ENCODE assay signal across 28 cellular contexts in genomic region chr1:183082650-183083049, GRCh38. TPM values are rescaled to one million over a fixed set of nuclear protein-coding genes. Genes with fewer than 3 reads are reported as not detected.
"Had no signal": no experiment of that assay in that cellular context is flagged by ENCODE, and none has a peak within 500 bp of the region (broad histone marks: within the 10 kb centered on the region; RNA-seq: fewer than 3 reads in every experiment).

No MANE protein-coding gene starts in this region.

- H3K4me3 Mint-ChIP-seq: naive thymus-derived CD8-positive, alpha-beta T cell; nephron; neural crest cell; stimulated activated naive B cell treated with anti-CD40 and anti-IgM and Interleukin-4, amounts not matched to agents 10 μg/mL and 1 μg/mL and 100 μg/mL, for 72 hours had no signal

- H3K36me3 ChIP-seq: lower lobe of right lung, pancreas, prostate gland, stomach, suprapubic skin, thoracic aorta, tibial artery, upper lobe of right lung had no signal

- H3K27me3 ChIP-seq: pancreas, stomach, suprapubic skin, tibial artery, upper lobe of right lung had no signal

- H3K4me1 ChIP-seq: prostate gland had no signal

- H3K27ac ChIP-seq: lower lobe of right lung, pancreas, prostate gland, skin epidermis, stomach, suprapubic skin, thoracic aorta, tibial artery, upper lobe of right lung had no signal

- ATAC-seq: left ventricle myocardium superior; lower lobe of right lung; naive thymus-derived CD8-positive, alpha-beta T cell; pancreas; right cardiac atrium; sciatic nerve; stimulated activated naive B cell treated with anti-CD40 and anti-IgM and Interleukin-4, amounts not matched to agents 10 μg/mL and 1 μg/mL and 100 μg/mL, for 72 hours; stimulated activated naive CD8-positive, alpha-beta T cell treated with anti-CD3 and anti-CD28 coated beads, Interleukin-15, Interleukin-2, amounts not matched to agents 100 U/mL and 50 U/mL, for 24 hours; upper lobe of right lung had no signal

- H3K27ac Mint-ChIP-seq: naive thymus-derived CD8-positive, alpha-beta T cell; nephron; stimulated activated naive B cell treated with anti-CD40 and anti-IgM and Interleukin-4, amounts not matched to agents 10 μg/mL and 1 μg/mL and 100 μg/mL, for 72 hours had no signal

- H3K9me3 ChIP-seq: lower lobe of right lung, pancreas, prostate gland, stomach, suprapubic skin, thoracic aorta, tibial artery, upper lobe of right lung had no signal

- DNase-seq: islet precursor cell; left ventricle myocardium superior; lower lobe of right lung; mammary epithelial cell; mesenchymal stem cell; naive thymus-derived CD8-positive, alpha-beta T cell; nucleus accumbens; pancreas; posterior cingulate gyrus; retina; right cardiac atrium; stimulated activated CD4-positive, alpha-beta T cell treated with anti-CD3 and anti-CD28 coated beads, Interleukin-12 subunit alpha, Interleukin-12 subunit beta, amount 100 ng/mL, for 4 hours; stimulated activated CD4-positive, alpha-beta T cell treated with anti-CD3 and anti-CD28 coated beads, Interleukin-15, amount 100 ng/mL, for 24 hours; stimulated activated CD4-positive, alpha-beta T cell treated with anti-CD3 and anti-CD28 coated beads, Interleukin-2, amount 100 ng/mL, for 24 hours; stimulated activated CD4-positive, alpha-beta T cell treated with anti-CD3 and anti-CD28 coated beads, Interleukin-4, amount 100 ng/mL, for 1 hour; stimulated activated naive B cell treated with anti-CD40 and anti-IgM and Interleukin-4, amounts not matched to agents 10 μg/mL and 1 μg/mL and 100 μg/mL, for 72 hours; stimulated activated naive CD8-positive, alpha-beta T cell treated with anti-CD3 and anti-CD28 coated beads, Interleukin-15, Interleukin-2, amounts not matched to agents 100 U/mL and 50 U/mL, for 24 hours; stomach; tibial artery; upper lobe of right lung had no signal

- FAIRE-seq: pancreas, urothelium cell line had no signal

- H3K9me3 Mint-ChIP-seq: naive thymus-derived CD8-positive, alpha-beta T cell; nephron; neural crest cell had no signal

- H3K27me3 Mint-ChIP-seq: stimulated activated naive B cell treated with anti-CD40 and anti-IgM and Interleukin-4, amounts not matched to agents 10 μg/mL and 1 μg/mL and 100 μg/mL, for 72 hours had no signal

- H3K36me3 Mint-ChIP-seq: naive thymus-derived CD8-positive, alpha-beta T cell had no signal

- H3K4me3 ChIP-seq: lower lobe of right lung, pancreas, prostate gland, skin epidermis, stomach, suprapubic skin, thoracic aorta, tibial artery, upper lobe of right lung had no signal

RNA-seq across cellular contexts. Expression of gene LAMC1, which starts 59.4 kb away (rescaled TPM):
- polyA plus RNA-seq: naive thymus-derived CD8-positive, alpha-beta T cell had no signal
